ENCODE assay signal across 1 cellular context in the genomic region with DNA sequence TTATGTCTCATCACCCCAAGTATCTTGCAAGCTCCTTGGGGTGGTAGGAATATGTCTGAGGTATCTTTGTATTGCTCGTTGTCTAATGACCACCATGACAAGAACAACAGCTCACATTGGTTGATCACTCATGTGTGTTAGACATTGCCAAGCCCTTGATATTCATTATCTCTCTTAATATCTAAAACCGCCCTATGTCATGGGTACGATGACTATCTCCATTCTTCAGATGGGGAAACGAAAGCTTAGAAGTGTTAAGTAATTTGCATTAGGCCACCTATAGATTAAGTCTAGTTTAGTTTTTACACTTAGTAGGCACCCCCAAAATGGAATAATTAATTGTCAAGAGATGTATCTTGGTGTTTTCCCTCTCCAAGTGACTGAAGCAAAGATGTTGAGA.
A peak's percentile ranks its signal among the peaks of the same experiment; 100 is the strongest.
TF ChIP-seq lines count a peak whose summit lies in the region.

No MANE protein-coding gene starts in this region.

TF ChIP-seq in GM12878, 131 proteins besides CTCF, POLR2A, EP300 and RAD21:
- TF ChIP-seq MTA3 (IDR thresholded peaks at IDR 0.05; ENCODE audit: borderline replicate concordance, low read length): no peak
- TF ChIP-seq JUNB (IDR thresholded peaks at IDR 0.05): no peak
- TF ChIP-seq IKZF2 (IDR thresholded peaks at IDR 0.05): 0 out of 4 replicates have a peak, but pooled peaks of 1 of the 2 experiments have one; percentile 13
- TF ChIP-seq MTA2 (IDR thresholded peaks at IDR 0.05; ENCODE audit: low read depth): peak; percentile 62
- no peak for TF ChIP-seq NR2C1 (IDR thresholded peaks at IDR 0.05)
- TF ChIP-seq CHD4 (IDR thresholded peaks at IDR 0.05): no peak
- TF ChIP-seq CREB1 (IDR thresholded peaks at IDR 0.05; ENCODE audit: low read depth): no peak
- TF ChIP-seq DPF2 (IDR thresholded peaks at IDR 0.05): 0 out of 2 replicates have a peak, but pooled peaks have one; percentile 38
- TF ChIP-seq, protein P1, sequence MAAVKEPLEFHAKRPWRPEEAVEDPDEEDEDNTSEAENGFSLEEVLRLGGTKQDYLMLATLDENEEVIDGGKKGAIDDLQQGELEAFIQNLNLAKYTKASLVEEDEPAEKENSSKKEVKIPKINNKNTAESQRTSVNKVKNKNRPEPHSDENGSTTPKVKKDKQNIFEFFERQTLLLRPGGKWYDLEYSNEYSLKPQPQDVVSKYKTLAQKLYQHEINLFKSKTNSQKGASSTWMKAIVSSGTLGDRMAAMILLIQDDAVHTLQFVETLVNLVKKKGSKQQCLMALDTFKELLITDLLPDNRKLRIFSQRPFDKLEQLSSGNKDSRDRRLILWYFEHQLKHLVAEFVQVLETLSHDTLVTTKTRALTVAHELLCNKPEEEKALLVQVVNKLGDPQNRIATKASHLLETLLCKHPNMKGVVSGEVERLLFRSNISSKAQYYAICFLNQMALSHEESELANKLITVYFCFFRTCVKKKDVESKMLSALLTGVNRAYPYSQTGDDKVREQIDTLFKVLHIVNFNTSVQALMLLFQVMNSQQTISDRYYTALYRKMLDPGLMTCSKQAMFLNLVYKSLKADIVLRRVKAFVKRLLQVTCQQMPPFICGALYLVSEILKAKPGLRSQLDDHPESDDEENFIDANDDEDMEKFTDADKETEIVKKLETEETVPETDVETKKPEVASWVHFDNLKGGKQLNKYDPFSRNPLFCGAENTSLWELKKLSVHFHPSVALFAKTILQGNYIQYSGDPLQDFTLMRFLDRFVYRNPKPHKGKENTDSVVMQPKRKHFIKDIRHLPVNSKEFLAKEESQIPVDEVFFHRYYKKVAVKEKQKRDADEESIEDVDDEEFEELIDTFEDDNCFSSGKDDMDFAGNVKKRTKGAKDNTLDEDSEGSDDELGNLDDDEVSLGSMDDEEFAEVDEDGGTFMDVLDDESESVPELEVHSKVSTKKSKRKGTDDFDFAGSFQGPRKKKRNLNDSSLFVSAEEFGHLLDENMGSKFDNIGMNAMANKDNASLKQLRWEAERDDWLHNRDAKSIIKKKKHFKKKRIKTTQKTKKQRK (IDR thresholded peaks at IDR 0.05; ENCODE audit: low read depth, low read length): no peak
- TF ChIP-seq, protein P2, sequence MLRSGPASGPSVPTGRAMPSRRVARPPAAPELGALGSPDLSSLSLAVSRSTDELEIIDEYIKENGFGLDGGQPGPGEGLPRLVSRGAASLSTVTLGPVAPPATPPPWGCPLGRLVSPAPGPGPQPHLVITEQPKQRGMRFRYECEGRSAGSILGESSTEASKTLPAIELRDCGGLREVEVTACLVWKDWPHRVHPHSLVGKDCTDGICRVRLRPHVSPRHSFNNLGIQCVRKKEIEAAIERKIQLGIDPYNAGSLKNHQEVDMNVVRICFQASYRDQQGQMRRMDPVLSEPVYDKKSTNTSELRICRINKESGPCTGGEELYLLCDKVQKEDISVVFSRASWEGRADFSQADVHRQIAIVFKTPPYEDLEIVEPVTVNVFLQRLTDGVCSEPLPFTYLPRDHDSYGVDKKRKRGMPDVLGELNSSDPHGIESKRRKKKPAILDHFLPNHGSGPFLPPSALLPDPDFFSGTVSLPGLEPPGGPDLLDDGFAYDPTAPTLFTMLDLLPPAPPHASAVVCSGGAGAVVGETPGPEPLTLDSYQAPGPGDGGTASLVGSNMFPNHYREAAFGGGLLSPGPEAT (IDR thresholded peaks at IDR 0.05; ENCODE audit: low read depth): peak; percentile 25; the same call in 1 of the 2 replicates
- TF ChIP-seq ATF7 (IDR thresholded peaks at IDR 0.05; ENCODE audit: low read depth): peak; percentile 33; the same call in 1 of the 2 replicates
